In genomic region chr18:9679125-9679524, GRCh38 we compare ENCODE assay signal across 30 cellular contexts.
"Had no signal": no experiment of that assay in that cellular context is flagged by ENCODE, and none has a peak within 500 bp of the region (broad histone marks: within the 10 kb centered on the region; RNA-seq: fewer than 3 reads in every experiment).

No MANE protein-coding gene starts in this region.

- H3K9me3 ChIP-seq: ovary, right lobe of liver, sigmoid colon, suprapubic skin, testis, tibial artery, transverse colon, upper lobe of left lung, vagina had no signal

- DNase-seq: naive B cell; naive thymus-derived CD8-positive, alpha-beta T cell; nephron progenitor cell; occipital lobe; ovary; posterior cingulate gyrus; psoas muscle; right cardiac atrium; right lobe of liver; sigmoid colon; small intestine; stimulated activated CD4-positive, alpha-beta T cell treated with anti-CD3 and anti-CD28 coated beads, Interleukin-15, amount 100 ng/mL, for 24 hours; stimulated activated CD4-positive, alpha-beta T cell treated with anti-CD3 and anti-CD28 coated beads, Interleukin-2, amount 100 ng/mL, for 24 hours; stimulated activated CD4-positive, alpha-beta T cell treated with anti-CD3 and anti-CD28 coated beads, Interleukin-2, amount 100 ng/mL, for 48 hours; stimulated activated CD4-positive, alpha-beta T cell treated with anti-CD3 and anti-CD28 coated beads, Interleukin-4, amount 100 ng/mL, for 24 hours; stimulated activated naive CD4-positive, alpha-beta T cell; stimulated activated naive CD8-positive, alpha-beta T cell treated with anti-CD3 and anti-CD28 coated beads, Interleukin-15, amount 100 ng/mL, for 72 hours; stimulated activated naive CD8-positive, alpha-beta T cell treated with anti-CD3 and anti-CD28 coated beads, Interleukin-15, Interleukin-2, amounts not matched to agents 100 U/mL and 50 U/mL, for 24 hours; substantia nigra; testis; tibial artery; transverse colon had no signal

- H3K27ac ChIP-seq: ovary, parathyroid adenoma, psoas muscle, right lobe of liver, sigmoid colon, suprapubic skin, testis, tibial artery, transverse colon, upper lobe of left lung, vagina had no signal

- H3K36me3 ChIP-seq: ovary, right lobe of liver, sigmoid colon, suprapubic skin, tibial artery, transverse colon, upper lobe of left lung, vagina had no signal

- H3K36me3 Mint-ChIP-seq: naive B cell; naive thymus-derived CD8-positive, alpha-beta T cell; natural killer cell treated with Interleukin-12 subunit alpha and Interleukin-12 subunit beta and Interleukin-15 and Interleukin-18, amount 100 ng/mL, for 72 hours; stimulated activated effector memory CD8-positive, alpha-beta T cell treated with anti-CD3 and anti-CD28 coated beads, Interleukin-12 subunit alpha, Interleukin-12 subunit beta, amount 100 ng/mL, for 72 hours had no signal

- H3K4me1 Mint-ChIP-seq: naive thymus-derived CD8-positive, alpha-beta T cell; nephron progenitor cell; stimulated activated effector memory CD8-positive, alpha-beta T cell treated with anti-CD3 and anti-CD28 coated beads, Interleukin-12 subunit alpha, Interleukin-12 subunit beta, amount 100 ng/mL, for 72 hours; stimulated activated naive CD8-positive, alpha-beta T cell treated with anti-CD3 and anti-CD28 coated beads, Interleukin-15, amount 100 ng/mL, for 72 hours had no signal

- H2AFZ ChIP-seq: parathyroid adenoma had no signal

- H3K4me1 ChIP-seq: parathyroid adenoma, right lobe of liver had no signal

- H3K27ac Mint-ChIP-seq: naive thymus-derived CD8-positive, alpha-beta T cell; natural killer cell treated with Interleukin-12 subunit alpha and Interleukin-12 subunit beta and Interleukin-15 and Interleukin-18, amount 100 ng/mL, for 72 hours; nephron progenitor cell; progenitor cell of endocrine pancreas; stimulated activated effector memory CD8-positive, alpha-beta T cell treated with anti-CD3 and anti-CD28 coated beads, Interleukin-12 subunit alpha, Interleukin-12 subunit beta, amount 100 ng/mL, for 72 hours had no signal

- H3K4me3 ChIP-seq: ovary, psoas muscle, right lobe of liver, sigmoid colon, suprapubic skin, testis, tibial artery, transverse colon, upper lobe of left lung, vagina had no signal

- ATAC-seq: naive thymus-derived CD8-positive, alpha-beta T cell; natural killer cell treated with Interleukin-12 subunit alpha and Interleukin-12 subunit beta and Interleukin-15 and Interleukin-18, amount 100 ng/mL, for 72 hours; psoas muscle; right cardiac atrium; right lobe of liver; stimulated activated effector memory CD8-positive, alpha-beta T cell treated with anti-CD3 and anti-CD28 coated beads, Interleukin-12 subunit alpha, Interleukin-12 subunit beta, amount 100 ng/mL, for 72 hours; stimulated activated naive CD8-positive, alpha-beta T cell treated with anti-CD3 and anti-CD28 coated beads, Interleukin-15, amount 100 ng/mL, for 72 hours; stimulated activated naive CD8-positive, alpha-beta T cell treated with anti-CD3 and anti-CD28 coated beads, Interleukin-15, Interleukin-2, amounts not matched to agents 100 U/mL and 50 U/mL, for 24 hours had no signal

- H3K9me3 Mint-ChIP-seq: naive B cell; natural killer cell treated with Interleukin-12 subunit alpha and Interleukin-12 subunit beta and Interleukin-15 and Interleukin-18, amount 100 ng/mL, for 72 hours; neural crest cell; stimulated activated effector memory CD8-positive, alpha-beta T cell treated with anti-CD3 and anti-CD28 coated beads, Interleukin-12 subunit alpha, Interleukin-12 subunit beta, amount 100 ng/mL, for 72 hours; stimulated activated naive CD8-positive, alpha-beta T cell treated with anti-CD3 and anti-CD28 coated beads, Interleukin-15, amount 100 ng/mL, for 72 hours had no signal

- H3K4me3 Mint-ChIP-seq: naive B cell; naive thymus-derived CD8-positive, alpha-beta T cell; natural killer cell treated with Interleukin-12 subunit alpha and Interleukin-12 subunit beta and Interleukin-15 and Interleukin-18, amount 100 ng/mL, for 72 hours; nephron progenitor cell; neural crest cell; stimulated activated effector memory CD8-positive, alpha-beta T cell treated with anti-CD3 and anti-CD28 coated beads, Interleukin-12 subunit alpha, Interleukin-12 subunit beta, amount 100 ng/mL, for 72 hours; stimulated activated naive CD8-positive, alpha-beta T cell treated with anti-CD3 and anti-CD28 coated beads, Interleukin-15, amount 100 ng/mL, for 72 hours had no signal

- H3K9ac ChIP-seq: parathyroid adenoma had no signal

- H3K27me3 Mint-ChIP-seq: progenitor cell of endocrine pancreas had no signal

- H3K27me3 ChIP-seq: ovary, right lobe of liver, sigmoid colon, suprapubic skin, testis, tibial artery, transverse colon, upper lobe of left lung, vagina had no signal
